25 cellular contexts compared by ENCODE assay signal in genomic region chr5:117089001-117089400, GRCh38.
"Had no signal": no experiment of that assay in that cellular context is flagged by ENCODE, and none has a peak within 500 bp of the region (broad histone marks: within the 10 kb centered on the region; RNA-seq: fewer than 3 reads in every experiment).

No MANE protein-coding gene starts in this region.

- H3K4me3 ChIP-seq: esophagus squamous epithelium, gastrocnemius medialis, heart right ventricle, left lung, lower lobe of right lung had no signal

- H3K36me3 ChIP-seq: esophagus squamous epithelium, gastrocnemius medialis, heart right ventricle, left lung, lower lobe of right lung had no signal

- H3K4me1 ChIP-seq: esophagus squamous epithelium, gastrocnemius medialis, left lung, lower lobe of right lung had no signal

- DNase-seq: cortex of kidney; effector CD8-positive, alpha-beta T cell; effector memory CD8-positive, alpha-beta T cell; endodermal cell; erythroblast; esophagus squamous epithelium; foreskin fibroblast; foreskin melanocyte; gastrocnemius medialis; glutamatergic neuron; head of caudate nucleus; heart right ventricle; hippocampal formation; left cardiac atrium; left lung; left ventricle myocardium superior; lower lobe of right lung; mesenchymal stem cell; midbrain; naive thymus-derived CD4-positive, alpha-beta T cell; natural killer cell had no signal

- FAIRE-seq: endometrium, islet of Langerhans, keratinocyte had no signal

- H3K27me3 ChIP-seq: esophagus squamous epithelium, gastrocnemius medialis, heart right ventricle, left lung had no signal

- H3K27ac ChIP-seq: epithelial cell of prostate, esophagus squamous epithelium, gastrocnemius medialis, heart right ventricle, left lung, lower lobe of right lung had no signal

- H3K9me3 ChIP-seq: esophagus squamous epithelium, gastrocnemius medialis, heart right ventricle, lower lobe of right lung had no signal
